8 cellular contexts compared by ENCODE assay signal in the genomic region with DNA sequence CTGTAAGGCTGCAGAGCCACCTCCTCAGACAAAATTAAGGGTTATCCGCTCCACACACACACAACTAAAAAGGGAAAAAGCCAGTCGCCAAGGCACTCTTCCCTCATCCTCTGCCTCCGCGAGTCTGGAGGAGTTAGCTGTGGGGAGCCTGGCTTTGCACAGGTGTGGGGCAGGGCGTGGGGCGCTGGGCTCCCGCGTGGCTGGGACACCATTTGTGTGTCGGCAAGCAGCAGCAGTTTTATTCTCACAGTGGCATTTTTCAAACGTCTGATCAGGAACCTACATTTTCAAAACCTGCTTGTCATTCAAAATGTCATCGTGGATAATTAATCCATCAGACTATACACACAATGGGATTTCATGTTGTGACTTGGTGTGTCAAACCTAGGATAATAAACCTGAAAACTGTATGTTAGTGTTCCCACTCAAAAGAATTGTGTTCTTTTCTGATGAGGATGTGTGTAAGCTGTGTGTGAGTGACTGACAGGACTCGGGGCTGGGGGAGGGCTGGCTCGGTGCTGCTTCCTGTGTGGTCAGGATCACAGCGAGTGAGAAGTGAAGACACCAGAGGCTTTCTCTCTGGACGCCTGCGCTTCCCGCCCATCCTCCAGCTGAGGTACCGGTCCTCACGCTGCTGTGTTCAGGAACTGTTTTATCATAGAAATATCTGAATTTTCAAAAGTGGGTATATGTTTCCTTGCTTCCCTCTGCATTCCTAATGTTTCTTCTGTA.
DNase-seq lines count a peak whose midpoint lies in the region; ATAC-seq and TF ChIP-seq lines count a peak whose summit lies in the region.

No MANE protein-coding gene starts in this region.

- no peak for TF ChIP-seq CTCF in progenitor cell of endocrine pancreas (IDR thresholded peaks at IDR 0.05; ENCODE audit: unreplicated experiment)

- H3K36me3 Mint-ChIP-seq in progenitor cell of endocrine pancreas (ENCODE audit: insufficient read depth): no peaks in the 10 kb centered on the region

- no peak overlapping the region for H3K27ac Mint-ChIP-seq in progenitor cell of endocrine pancreas

- peaks cover 18% of the 10 kb centered on the region for H3K27me3 Mint-ChIP-seq in progenitor cell of endocrine pancreas

- H3K4me1 Mint-ChIP-seq in progenitor cell of endocrine pancreas (ENCODE audit: low read depth): peaks cover 2% of the 10 kb centered on the region

- no peaks in the 10 kb centered on the region for H3K9me3 Mint-ChIP-seq in progenitor cell of endocrine pancreas (ENCODE audit: low read depth)

- H3K4me3 Mint-ChIP-seq in progenitor cell of endocrine pancreas (ENCODE audit: low read depth): no peak overlapping the region

- ATAC-seq in GM19351 (IDR thresholded peaks at IDR 0.05; ENCODE audit: unreplicated experiment): peak; percentile 85
- peak; percentile 91 for ATAC-seq in HG03175 (IDR thresholded peaks at IDR 0.05; ENCODE audit: unreplicated experiment)

- DNase-seq in T-helper 22 cell (ENCODE audit: low read depth) (peak; percentile 31), astrocyte of the hippocampus (ENCODE audit: low read depth, low spot score) (peak; percentile 12), progenitor cell of endocrine pancreas (ENCODE audit: low spot score, unreplicated experiment) (no peak), HT-29 (ENCODE audit: low spot score) (no peak), inferior parietal cortex (ENCODE audit: extremely low spot score) (no peak)
- peak; percentile 72 for DNase-seq in stimulated activated CD4-positive, alpha-beta T cell treated with anti-CD3 and anti-CD28 coated beads, Interleukin-2, amount 100 ng/mL, for 4 hours (ENCODE audit: low read depth)

Comparison
In these comparisons a context has a peak if more than half of its experiments do, and no peak if none do; other contexts are left out.
1. DNase-seq: peak in T-helper 22 cell (single experiment), astrocyte of the hippocampus (single experiment) and stimulated activated CD4-positive, alpha-beta T cell treated with anti-CD3 and anti-CD28 coated beads, Interleukin-2, amount 100 ng/mL, for 4 hours (single experiment); none in progenitor cell of endocrine pancreas (single experiment), HT-29 (single experiment) and inferior parietal cortex (single experiment).